ENCODE assay signal across 12 cellular contexts in genomic region chr13:44819245-44819644, GRCh38.
DNase-seq lines count a peak whose midpoint lies in the region; ATAC-seq, FAIRE-seq and TF ChIP-seq lines count a peak whose summit lies in the region.
"Had no signal": no experiment of that assay in that cellular context is flagged by ENCODE, and none has a peak within 500 bp of the region (broad histone marks: within the 10 kb centered on the region; RNA-seq: fewer than 3 reads in every experiment).

No MANE protein-coding gene starts in this region.

- TF ChIP-seq POLR2A in uterus (IDR thresholded peaks at IDR 0.05) (no peak), tibial nerve (IDR thresholded peaks at IDR 0.05) (no peak)

- H3K27ac Mint-ChIP-seq in activated naive CD4-positive, alpha-beta T cell treated with anti-CD3 and anti-CD28 coated beads, Interleukin-2, amount 50 U/mL, for 72 hours = peak overlapping the region in 1 of 2 donors; percentile 53
- H3K27ac Mint-ChIP-seq: CD8-positive, alpha-beta T cell had no signal

- H3K4me1 ChIP-seq in right cardiac atrium (ENCODE audit: control insufficient read depth, insufficient read depth, low read length) (no peaks in the 10 kb centered on the region), uterus (no peaks in the 10 kb centered on the region), tibial nerve (peaks cover 0 to 4% (median 0%) of the 10 kb centered on the region in 4 donors)

- intact Hi-C loops in right cardiac atrium (cut with DNase I) (no loop called here), uterus (cut with DNase I; ENCODE audit: low total_unique reads) (no loop called here)

- H3K36me3 ChIP-seq in bronchial epithelial cell (ENCODE audit: control insufficient read depth, insufficient read depth, low read length) (no peaks in the 10 kb centered on the region), uterus (no peaks in the 10 kb centered on the region), tibial nerve (no peaks in the 10 kb centered on the region)
- H3K36me3 ChIP-seq: stomach had no signal

- no peak for TF ChIP-seq EP300 in tibial nerve (IDR thresholded peaks at IDR 0.05)

- peak in 1 of 2 donors; percentile 31 for DNase-seq in activated naive CD4-positive, alpha-beta T cell treated with anti-CD3 and anti-CD28 coated beads, Interleukin-2, amount 50 U/mL, for 72 hours (ENCODE audit: low spot score in 2 of 2)
- no peak for DNase-seq in activated naive CD4-positive, alpha-beta T cell treated with anti-CD3 and anti-CD28 coated beads, Interleukin-2, amount 50 U/mL, for 16 hours
- DNase-seq in NCI-H748 treated with DMSO at 0.1 percent for 48 hours (lab: John Stamatoyannopoulos, UW) (peak; percentile 14), bronchial epithelial cell (ENCODE audit: low read depth) (peak; percentile 97), right cardiac atrium (no peak), uterus (no peak), tibial nerve (ENCODE audit: low spot score in 2 of 2) (no peak)
- peak in 2 of 3 donors; percentile 3 to 9 for DNase-seq in stimulated activated CD4-positive, alpha-beta T cell treated with anti-CD3 and anti-CD28 coated beads, TNF-alpha, amount 100 ng/mL, for 48 hours (ENCODE audit: low read depth in 3 of 3)
- DNase-seq: CD8-positive, alpha-beta T cell; head of caudate nucleus; stomach had no signal

- H3K36me3 Mint-ChIP-seq in activated naive CD4-positive, alpha-beta T cell treated with anti-CD3 and anti-CD28 coated beads, Interleukin-2, amount 50 U/mL, for 72 hours = peaks cover 0 to 6% of the 10 kb centered on the region in 2 donors
- H3K36me3 Mint-ChIP-seq: CD8-positive, alpha-beta T cell had no signal

- WGBS in right cardiac atrium = 80% methylated on average over 3 of the region's 3 CpGs
- 80 to 91% methylated on average over 3 of the region's 3 CpGs for WGBS in tibial nerve, 2 donors

- peak; percentile 73 for FAIRE-seq in bronchial epithelial cell (lab: Jason Lieb, UNC)

- peaks cover 3 to 4% of the 10 kb centered on the region in 2 donors for H3K9me3 Mint-ChIP-seq in activated naive CD4-positive, alpha-beta T cell treated with anti-CD3 and anti-CD28 coated beads, Interleukin-2, amount 50 U/mL, for 72 hours
- H3K9me3 Mint-ChIP-seq: CD8-positive, alpha-beta T cell had no signal

- TF ChIP-seq CTCF in bronchial epithelial cell (IDR thresholded peaks at IDR 0.05; ENCODE audit: insufficient read depth, low read length, severe bottlenecking) (no peak), uterus (IDR thresholded peaks at IDR 0.05) (no peak), tibial nerve (IDR thresholded peaks at IDR 0.05) (no peak)

- ATAC-seq in activated naive CD4-positive, alpha-beta T cell treated with anti-CD3 and anti-CD28 coated beads, Interleukin-2, amount 50 U/mL, for 72 hours = peak; percentile 88 to 89
- ATAC-seq in right cardiac atrium = no peak
- ATAC-seq: CD8-positive, alpha-beta T cell had no signal

- H3K27ac ChIP-seq in right cardiac atrium (ENCODE audit: low read length) = no peak overlapping the region
- H3K27ac ChIP-seq in uterus = no peak overlapping the region
- H3K27ac ChIP-seq in tibial nerve = no peak overlapping the region
- H3K27ac ChIP-seq: parathyroid adenoma, stomach had no signal

- H3K4me3 ChIP-seq in bronchial epithelial cell (ENCODE audit: low read depth, low read length) = no peak overlapping the region
- no peak overlapping the region for H3K4me3 ChIP-seq in right cardiac atrium (ENCODE audit: low read length)
- no peak overlapping the region for H3K4me3 ChIP-seq in uterus
- no peak overlapping the region for H3K4me3 ChIP-seq in tibial nerve
- H3K4me3 ChIP-seq: stomach had no signal

- H3K9me3 ChIP-seq in right cardiac atrium (ENCODE audit: control insufficient read depth, low read length) = no peaks in the 10 kb centered on the region
- H3K9me3 ChIP-seq in uterus = no peaks in the 10 kb centered on the region
- no peaks in the 10 kb centered on the region for H3K9me3 ChIP-seq in tibial nerve
- H3K9me3 ChIP-seq: stomach had no signal

- H3K27me3 ChIP-seq in bronchial epithelial cell (ENCODE audit: control insufficient read depth, insufficient read depth, low read length) (no peaks in the 10 kb centered on the region), right cardiac atrium (ENCODE audit: control insufficient read depth, insufficient read depth) (no peaks in the 10 kb centered on the region), uterus (no peaks in the 10 kb centered on the region), tibial nerve (no peaks in the 10 kb centered on the region)
- H3K27me3 ChIP-seq: stomach had no signal

Comparison
In these comparisons a context has a peak if more than half of its experiments do, and no peak if none do; other contexts are left out.
1. ATAC-seq: peak in activated naive CD4-positive, alpha-beta T cell treated with anti-CD3 and anti-CD28 coated beads, Interleukin-2, amount 50 U/mL, for 72 hours (2 of 2); none in right cardiac atrium (0 of 2).
2. DNase-seq: peak in NCI-H748 treated with DMSO at 0.1 percent for 48 hours (single experiment), bronchial epithelial cell (single experiment) and stimulated activated CD4-positive, alpha-beta T cell treated with anti-CD3 and anti-CD28 coated beads, TNF-alpha, amount 100 ng/mL, for 48 hours (2 of 3); none in activated naive CD4-positive, alpha-beta T cell treated with anti-CD3 and anti-CD28 coated beads, Interleukin-2, amount 50 U/mL, for 16 hours (single experiment), right cardiac atrium (0 of 3), uterus (0 of 2) and tibial nerve (0 of 2).